Comparison of ENCODE assay signal across 16 cellular contexts in the genomic region with DNA sequence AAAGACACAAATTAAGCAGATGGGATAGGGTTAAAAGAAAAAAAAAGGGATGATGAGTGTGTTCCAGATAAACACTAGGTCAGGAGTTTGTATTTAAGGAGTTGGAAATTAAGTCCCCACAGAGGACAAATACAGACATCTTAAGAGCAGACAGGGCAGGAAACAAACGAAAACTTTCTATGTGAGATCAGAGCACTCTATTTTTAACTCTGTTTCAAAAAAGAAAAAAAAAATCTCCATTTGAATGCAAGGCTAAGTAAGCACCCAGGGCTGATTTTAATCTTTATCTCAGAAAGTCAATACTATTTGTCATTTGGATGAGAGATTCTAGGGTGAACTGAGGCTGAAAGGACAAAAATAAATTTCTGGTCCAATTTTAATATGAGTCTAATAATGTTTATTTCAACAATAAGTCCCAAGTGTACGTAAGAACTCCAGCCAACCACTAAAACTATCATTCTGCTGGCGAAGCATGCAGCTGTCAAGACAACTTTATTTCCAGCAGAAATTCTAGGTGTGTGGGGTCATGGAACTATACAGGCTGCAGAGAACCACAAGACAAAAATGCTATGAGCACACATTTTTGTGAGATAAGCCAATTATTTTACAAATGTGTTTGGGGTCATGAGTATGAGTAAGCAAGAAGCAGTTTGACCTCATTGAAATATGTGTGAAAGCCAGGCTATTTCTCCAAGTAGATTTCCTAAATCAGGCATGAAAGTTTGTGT.
A peak's percentile ranks its signal among the peaks of the same experiment; 100 is the strongest.
DNase-seq lines count a peak whose midpoint lies in the region; ATAC-seq, FAIRE-seq and TF ChIP-seq lines count a peak whose summit lies in the region.
"Had no signal": no experiment of that assay in that cellular context is flagged by ENCODE, and none has a peak within 500 bp of the region (broad histone marks: within the 10 kb centered on the region; RNA-seq: fewer than 3 reads in every experiment).

No MANE protein-coding gene starts in this region.

- WGBS in gastroesophageal sphincter (ENCODE audit: low coverage in 1 of 2), 2 donors, result 3 to 11% methylated on average over 3 of the region's 3 CpGs

- DNase-seq in ELR (ENCODE audit: low read depth) (peak; percentile 49), SJCRH30 (peak; percentile 50 to 63), retinal pigment epithelial cell (ENCODE audit: low read depth) (peak; percentile 97), GM19239 (ENCODE audit: insufficient read length, low spot score) (no peak), HuH-7.5 (ENCODE audit: low spot score) (no peak), NCI-H2029 treated with DMSO at 0.1 percent for 48 hours (lab: John Stamatoyannopoulos, UW) (no peak)
- DNase-seq: activated CD4-positive, alpha-beta T cell treated with anti-CD3 and anti-CD28 coated beads, Interleukin-2, amount 10 ng/mL, durations not matched to agents 24 days and 14 days; central memory CD4-positive, alpha-beta T cell; KBM-7; NCI-H2107; occipital lobe; stimulated activated CD4-positive, alpha-beta T cell treated with anti-CD3 and anti-CD28 coated beads, Interleukin-1b, Interleukin-23, amount 100 ng/mL, for 48 hours; T-helper 1 cell had no signal

- TF ChIP-seq POLR2A in gastroesophageal sphincter (IDR thresholded peaks at IDR 0.05), result no peak

- peak overlapping the region; percentile 2; the same call in 1 of the 2 replicates for H3K4me3 ChIP-seq in SJCRH30
- H3K4me3 ChIP-seq in gastroesophageal sphincter, result no peak overlapping the region
- peak overlapping the region; percentile 15 for H3K4me3 ChIP-seq in retinal pigment epithelial cell (ENCODE audit: low read length)

- no peaks in the 10 kb centered on the region for H3K36me3 ChIP-seq in SJCRH30
- H3K36me3 ChIP-seq in gastroesophageal sphincter, result no peaks in the 10 kb centered on the region

- no peaks in the 10 kb centered on the region for H3K9me3 ChIP-seq in SJCRH30 (replicated peaks)
- H3K9me3 ChIP-seq in gastroesophageal sphincter, result no peaks in the 10 kb centered on the region

- TF ChIP-seq CTCF in gastroesophageal sphincter (IDR thresholded peaks at IDR 0.05) (no peak), retinal pigment epithelial cell (conservative IDR thresholded peaks at IDR 0.05; ENCODE audit: low read depth, low read length) (no peak)

- H3K27me3 ChIP-seq in SJCRH30 (no peaks in the 10 kb centered on the region), gastroesophageal sphincter (no peaks in the 10 kb centered on the region)

- no peak for TF ChIP-seq EP300 in gastroesophageal sphincter (IDR thresholded peaks at IDR 0.05)

- no peak for FAIRE-seq in GM19239 (lab: Jason Lieb, UNC)

- H3K4me1 ChIP-seq in SJCRH30 (peaks cover 32% of the 10 kb centered on the region), gastroesophageal sphincter (peaks cover 6 to 23% (median 8%) of the 10 kb centered on the region in 3 donors)

- H3K27ac ChIP-seq in SJCRH30 (peak overlapping the region; percentile 74), gastroesophageal sphincter (peak overlapping the region; percentile 12 to 65 (median 47))

- ATAC-seq in gastroesophageal sphincter, result peak; percentile 90
- no peak for ATAC-seq in GM18909 (IDR thresholded peaks at IDR 0.05; ENCODE audit: poor library complexity, unreplicated experiment)
- ATAC-seq: stimulated activated effector memory CD8-positive, alpha-beta T cell treated with anti-CD3 and anti-CD28 coated beads, Interleukin-12 subunit alpha, Interleukin-12 subunit beta, amount 100 ng/mL, for 72 hours had no signal

Comparison
In these comparisons a context has a peak if more than half of its experiments do, and no peak if none do; other contexts are left out.
1. DNase-seq: peak in ELR (single experiment), SJCRH30 (2 of 2) and retinal pigment epithelial cell (single experiment); none in GM19239 (single experiment), HuH-7.5 (single experiment) and NCI-H2029 treated with DMSO at 0.1 percent for 48 hours (single experiment).
2. H3K4me3 ChIP-seq: peak in SJCRH30 (single experiment) and retinal pigment epithelial cell (single experiment); none in gastroesophageal sphincter (0 of 2).